Comparison of ENCODE assay signal across 1 cellular context in genomic region chr9:35996358-35996970, GRCh38.
TF ChIP-seq lines count a peak whose summit lies in the region.

No MANE protein-coding gene starts in this region.

TF ChIP-seq in H1, 55 proteins besides CTCF, POLR2A, EP300 and RAD21:
- TF ChIP-seq USF2 (IDR thresholded peaks at IDR 0.05; ENCODE audit: low read length), result no peak
- TF ChIP-seq CHD7 (IDR thresholded peaks at IDR 0.05; ENCODE audit: insufficient replicate concordance, low read length), result no peak
- peak; percentile 46; the same call in 1 of the 2 replicates for TF ChIP-seq JUND (IDR thresholded peaks at IDR 0.05; ENCODE audit: low read length)
- TF ChIP-seq SP2 (IDR thresholded peaks at IDR 0.05; ENCODE audit: low read length), result no peak
- peak; percentile 46; the same call in 1 of the 2 replicates for TF ChIP-seq TEAD4 (IDR thresholded peaks at IDR 0.05; ENCODE audit: low read depth, low read length)
- no peak for TF ChIP-seq SIRT6 (IDR thresholded peaks at IDR 0.05; ENCODE audit: low read length)
- no peak for TF ChIP-seq POU5F1 (IDR thresholded peaks at IDR 0.05; ENCODE audit: low read depth, low read length)
- TF ChIP-seq RNF2 (IDR thresholded peaks at IDR 0.05; ENCODE audit: borderline replicate concordance, low read depth, low read length, missing control alignments, poor library complexity, severe bottlenecking), result no peak
